Comparison of ENCODE assay signal across 20 cellular contexts in genomic region chr16:47034455-47034854, GRCh38.
"Had no signal": no experiment of that assay in that cellular context is flagged by ENCODE, and none has a peak within 500 bp of the region (broad histone marks: within the 10 kb centered on the region; RNA-seq: fewer than 3 reads in every experiment).

No MANE protein-coding gene starts in this region.

- H3K4me1 ChIP-seq: uterus had no signal

- DNase-seq: dermis blood vessel endothelial cell; endodermal cell; heart right ventricle; hypothalamus; kidney glomerular epithelial cell; naive thymus-derived CD4-positive, alpha-beta T cell; nephron progenitor cell; right cardiac atrium; stimulated activated CD4-positive, alpha-beta T cell treated with anti-CD3 and anti-CD28 coated beads, Interleukin-4, amount 100 ng/mL, for 1 hour; stimulated activated CD8-positive, alpha-beta memory T cell treated with anti-CD3 and anti-CD28 coated beads, Interleukin-4, amount 100 ng/mL, for 48 hours; tibial artery; upper lobe of left lung; uterus had no signal

- H3K9me3 ChIP-seq: heart right ventricle, neutrophil, tibial artery, upper lobe of left lung, uterus had no signal

- H3K4me2 ChIP-seq: smooth muscle cell had no signal

- H3K27ac ChIP-seq: heart right ventricle, neutrophil, tibial artery, upper lobe of left lung, uterus had no signal

- FAIRE-seq: colon, endothelial cell of umbilical vein, frontal cortex, islet of Langerhans had no signal

- ATAC-seq: heart right ventricle; naive thymus-derived CD4-positive, alpha-beta T cell; right cardiac atrium; stimulated activated effector memory CD8-positive, alpha-beta T cell treated with anti-CD3 and anti-CD28 coated beads, Interleukin-12 subunit alpha, Interleukin-12 subunit beta, amount 100 ng/mL, for 72 hours had no signal

- H3K4me3 ChIP-seq: heart right ventricle, smooth muscle cell, tibial artery, upper lobe of left lung, uterus had no signal

- H3K27me3 ChIP-seq: tibial artery, upper lobe of left lung, uterus had no signal

- H3K36me3 ChIP-seq: heart right ventricle, neutrophil, tibial artery, upper lobe of left lung, uterus had no signal
